In genomic region chr2:202933139-202933510, GRCh38 we compare ENCODE assay signal across 13 cellular contexts.
"Had no signal": no experiment of that assay in that cellular context is flagged by ENCODE, and none has a peak within 500 bp of the region (broad histone marks: within the 10 kb centered on the region; RNA-seq: fewer than 3 reads in every experiment).

No MANE protein-coding gene starts in this region.

- DNase-seq: activated B cell treated with CpG ODN at 0.5 μM for 24 hours; activated CD4-positive, alpha-beta T cell treated with anti-CD3 and anti-CD28 coated beads, Interleukin-2, amount 10 ng/mL, durations not matched to agents 24 days and 14 days; activated CD8-positive, alpha-beta memory T cell treated with anti-CD3 and anti-CD28 coated beads for 24 hours; activated naive CD4-positive, alpha-beta T cell treated with anti-CD3 and anti-CD28 coated beads for 36 hours; adrenal gland; central memory CD4-positive, alpha-beta T cell; cortex of kidney; effector CD8-positive, alpha-beta T cell; retina; tibial artery had no signal

- H3K27me3 ChIP-seq: adrenal gland, hepatocyte, tibial artery had no signal

- H3K4me3 ChIP-seq: adrenal gland, hepatocyte, skin epidermis, tibial artery had no signal

- ATAC-seq: activated T-helper 17 cell treated with anti-CD3 and anti-CD28 coated beads, Interleukin-2, amount 50 U/mL, for 72 hours had no signal

- H3K36me3 ChIP-seq: adrenal gland had no signal

- H3K27ac ChIP-seq: adrenal gland, hepatocyte, skin epidermis, tibial artery had no signal

- H3K4me1 ChIP-seq: adrenal gland, tibial artery had no signal

- H3K9me3 ChIP-seq: adrenal gland, tibial artery had no signal
